ENCODE assay signal across 22 cellular contexts in genomic region chr11:20483931-20484330, GRCh38.
DNase-seq lines count a peak whose midpoint lies in the region; ATAC-seq, FAIRE-seq and TF ChIP-seq lines count a peak whose summit lies in the region.
"Had no signal": no experiment of that assay in that cellular context is flagged by ENCODE, and none has a peak within 500 bp of the region (broad histone marks: within the 10 kb centered on the region; RNA-seq: fewer than 3 reads in every experiment).

No MANE protein-coding gene starts in this region.

- H3K27ac ChIP-seq in RWPE1 (no peak overlapping the region), endothelial cell of umbilical vein (ENCODE audit: insufficient read depth, low read depth, low read length) (no peak overlapping the region), foreskin keratinocyte (peak overlapping the region; percentile 42), thyroid gland (no peak overlapping the region)
- H3K27ac ChIP-seq: SK-N-MC had no signal

- H3K27me3 ChIP-seq in endothelial cell of umbilical vein (ENCODE audit: control insufficient read depth in 2 of 2, insufficient read depth in 2 of 2, low read length in 2 of 2) (no peaks in the 10 kb centered on the region), foreskin keratinocyte (no peaks in the 10 kb centered on the region), thyroid gland (no peaks in the 10 kb centered on the region)

- H3K9me3 ChIP-seq in endothelial cell of umbilical vein (replicated peaks; ENCODE audit: control insufficient read depth, insufficient read depth, low read length) (no peaks in the 10 kb centered on the region), thyroid gland (no peaks in the 10 kb centered on the region)
- H3K9me3 ChIP-seq: Caco-2, HAP-1 had no signal

- no peaks in the 10 kb centered on the region for H4K20me1 ChIP-seq in endothelial cell of umbilical vein (replicated peaks; ENCODE audit: control insufficient read depth, extremely low read depth, insufficient read depth, low read length)

- in situ Hi-C loops in KBM-7 (cut with MboI; ENCODE audit: low pct_unique_long_range_greater_than_20kb, low sequenced_read_pairs) = no loop called here

- dilution Hi-C loops in endothelial cell of umbilical vein (cut with MboI; ENCODE audit: extremely low pct_ligation_motif_present, low sequenced_read_pairs) = no loop called here

- CTCF ChIA-PET in RWPE1 (lab: Yijun Ruan, JAX) (no interaction called here), endothelial cell of umbilical vein (lab: Charles Lee) (no interaction called here)
- CTCF ChIA-PET in activated CD8-positive, alpha-beta T cell treated with anti-CD3 and anti-CD28 coated beads, Interleukin-2, amount 10 ng/mL, durations not matched to agents 7 days and 5 days (lab: Charles Lee) = no interaction called here

- DNase-seq in HFFc6 (no peak), RWPE1 (ENCODE audit: low spot score) (peak; percentile 55), endothelial cell of umbilical vein (ENCODE audit: low read depth, low spot score) (peak; percentile 22), foreskin keratinocyte (peak; percentile 76 to 88), thyroid gland (no peak), NCI-H2029 (lab: John Stamatoyannopoulos, UW) (no peak), KBM-7 (no peak)
- DNase-seq in activated CD8-positive, alpha-beta T cell treated with anti-CD3 and anti-CD28 coated beads, Interleukin-2, amount 10 ng/mL, durations not matched to agents 7 days and 5 days = no peak
- DNase-seq: Caco-2; CD4-positive, alpha-beta T cell; NCI-H1417 treated with DMSO at 0.1 percent for 48 hours; NCI-H187 treated with DMSO at 0.1 percent for 48 hours; NCI-H2171; NCI-H446; NCI-H526 treated with DMSO at 0.1 percent for 48 hours; NK-92 treated with Interleukin-12 subunit alpha and Interleukin-12 subunit beta, amount 100 ng/mL, for 24 hours; SHP77 had no signal

- no peak overlapping the region for H3K9ac ChIP-seq in endothelial cell of umbilical vein (replicated peaks; ENCODE audit: extremely low read depth, insufficient read depth, low read length)

- H3K9me3 Mint-ChIP-seq in HFFc6 = no peaks in the 10 kb centered on the region
- H3K9me3 Mint-ChIP-seq in activated CD8-positive, alpha-beta T cell treated with anti-CD3 and anti-CD28 coated beads, Interleukin-2, amount 10 ng/mL, durations not matched to agents 7 days and 5 days (ENCODE audit: insufficient read depth) = no peaks in the 10 kb centered on the region

- POLR2A ChIA-PET in RWPE1 (lab: Yijun Ruan, JAX; ENCODE audit: low non-redundant PET) (no interaction called here), endothelial cell of umbilical vein (lab: Charles Lee) (no interaction called here)
- POLR2A ChIA-PET in activated CD8-positive, alpha-beta T cell treated with anti-CD3 and anti-CD28 coated beads, Interleukin-2, amount 10 ng/mL, durations not matched to agents 7 days and 5 days (lab: Charles Lee) = no interaction called here

- no peaks in the 10 kb centered on the region; the same call in 1 of the 2 replicates for H3K27me3 Mint-ChIP-seq in HFFc6 (ENCODE audit: insufficient read depth)
- H3K27me3 Mint-ChIP-seq in activated CD8-positive, alpha-beta T cell treated with anti-CD3 and anti-CD28 coated beads, Interleukin-2, amount 10 ng/mL, durations not matched to agents 7 days and 5 days (ENCODE audit: low read depth) = no peaks in the 10 kb centered on the region
- H3K27me3 Mint-ChIP-seq: CD4-positive, alpha-beta T cell had no signal

- H3K4me3 ChIP-seq in endothelial cell of umbilical vein (replicated peaks in 1 of 3; ENCODE audit: insufficient read depth in 1 of 3, low read depth in 1 of 3, low read length in 3 of 3) = no peak overlapping the region
- no peak overlapping the region for H3K4me3 ChIP-seq in thyroid gland (replicated peaks in 1 of 3)
- H3K4me3 ChIP-seq: HAP-1, SK-N-MC had no signal

- no peak for FAIRE-seq in endothelial cell of umbilical vein (lab: Jason Lieb, UNC)
- FAIRE-seq: A204.1, G401.6, RCC 7860 had no signal

- peak overlapping the region; percentile 63 for H3K27ac Mint-ChIP-seq in HFFc6
- H3K27ac Mint-ChIP-seq in activated CD8-positive, alpha-beta T cell treated with anti-CD3 and anti-CD28 coated beads, Interleukin-2, amount 10 ng/mL, durations not matched to agents 7 days and 5 days = no peak overlapping the region
- H3K27ac Mint-ChIP-seq: CD4-positive, alpha-beta T cell had no signal

- BruUV-seq in endothelial cell of umbilical vein (replicated peaks; lab: Mats Ljungman, UMichigan) = no TSS peak

- peaks cover 15% of the 10 kb centered on the region for H3K36me3 Mint-ChIP-seq in HFFc6 (ENCODE audit: low read depth)
- peaks cover 31% of the 10 kb centered on the region for H3K36me3 Mint-ChIP-seq in activated CD8-positive, alpha-beta T cell treated with anti-CD3 and anti-CD28 coated beads, Interleukin-2, amount 10 ng/mL, durations not matched to agents 7 days and 5 days (ENCODE audit: low read depth)

- H3K4me1 ChIP-seq in endothelial cell of umbilical vein (ENCODE audit: control insufficient read depth, extremely low read depth, insufficient read depth, low read length) (no peaks in the 10 kb centered on the region), foreskin keratinocyte (peaks cover 16% of the 10 kb centered on the region), thyroid gland (no peaks in the 10 kb centered on the region)
- H3K4me1 ChIP-seq: Caco-2, HAP-1 had no signal

- TF ChIP-seq CTCF in HFFc6 (IDR thresholded peaks at IDR 0.05) (no peak), RWPE1 (conservative IDR thresholded peaks at IDR 0.05; ENCODE audit: low read depth) (no peak), endothelial cell of umbilical vein (IDR thresholded peaks at IDR 0.05; ENCODE audit: extremely low read depth in 1 of 2, insufficient read depth in 1 of 2, low read depth in 1 of 2, low read length in 2 of 2) (no peak), foreskin keratinocyte (conservative IDR thresholded peaks at IDR 0.05) (no peak), thyroid gland (IDR thresholded peaks at IDR 0.05) (no peak)

- H3K79me2 ChIP-seq in endothelial cell of umbilical vein (ENCODE audit: control insufficient read depth, insufficient read depth, low read length) = no peaks in the 10 kb centered on the region

- no peak overlapping the region for H3K4me2 ChIP-seq in endothelial cell of umbilical vein (ENCODE audit: insufficient read depth, low read length)

- intact Hi-C loops in endothelial cell of umbilical vein (cut with micrococcal nuclease) = no loop called here
- intact Hi-C loops in thyroid gland (cut with DNase I) = no loop called here

- no peaks in the 10 kb centered on the region; the same call in 1 of the 2 replicates for H3K4me1 Mint-ChIP-seq in HFFc6 (ENCODE audit: low read depth)
- H3K4me1 Mint-ChIP-seq in activated CD8-positive, alpha-beta T cell treated with anti-CD3 and anti-CD28 coated beads, Interleukin-2, amount 10 ng/mL, durations not matched to agents 7 days and 5 days (ENCODE audit: low read depth) = no peaks in the 10 kb centered on the region

- H3K4me3 Mint-ChIP-seq in HFFc6 = no peak overlapping the region
- H3K4me3 Mint-ChIP-seq in activated CD8-positive, alpha-beta T cell treated with anti-CD3 and anti-CD28 coated beads, Interleukin-2, amount 10 ng/mL, durations not matched to agents 7 days and 5 days = no peak overlapping the region
- H3K4me3 Mint-ChIP-seq: CD4-positive, alpha-beta T cell had no signal

- peak; percentile 95 for ATAC-seq in foreskin keratinocyte
- ATAC-seq in activated CD8-positive, alpha-beta T cell treated with anti-CD3 and anti-CD28 coated beads, Interleukin-2, amount 10 ng/mL, durations not matched to agents 7 days and 5 days = no peak

- 98 to 100% methylated on average over 1 of the region's 1 CpG for WGBS in thyroid gland, 2 donors

- H3K9me1 ChIP-seq in endothelial cell of umbilical vein (replicated peaks; ENCODE audit: control insufficient read depth, extremely low read depth, insufficient read depth, low read length) = no peaks in the 10 kb centered on the region

- H3K36me3 ChIP-seq in endothelial cell of umbilical vein (ENCODE audit: control insufficient read depth in 2 of 2, extremely low read depth in 1 of 2, insufficient read depth in 2 of 2, low read length in 2 of 2) (no peaks in the 10 kb centered on the region), thyroid gland (no peaks in the 10 kb centered on the region)
- H3K36me3 ChIP-seq: HAP-1 had no signal

- TF ChIP-seq POLR2A in endothelial cell of umbilical vein (IDR thresholded peaks at IDR 0.05; ENCODE audit: low read depth, low read length) (no peak), thyroid gland (IDR thresholded peaks at IDR 0.05) (no peak)

- H2AFZ ChIP-seq in endothelial cell of umbilical vein (ENCODE audit: low read depth, low read length) = no peak overlapping the region

TF ChIP-seq in endothelial cell of umbilical vein, 7 proteins besides CTCF, POLR2A, EP300 and RAD21:
- TF ChIP-seq EZH2 (IDR thresholded peaks at IDR 0.05; ENCODE audit: borderline replicate concordance, low read depth, low read length, severe bottlenecking) (no peak), FOS (IDR thresholded peaks at IDR 0.05; ENCODE audit: borderline replicate concordance, insufficient read depth, low read length) (no peak), GATA2 (IDR thresholded peaks at IDR 0.05; ENCODE audit: insufficient read depth, insufficient read length, low read depth, low read length) (no peak), MYC (IDR thresholded peaks at IDR 0.05; ENCODE audit: low read depth, low read length) (no peak), POLR2AphosphoS5 (IDR thresholded peaks at IDR 0.05; ENCODE audit: insufficient read depth, low read depth, low read length) (no peak), JUN (IDR thresholded peaks at IDR 0.05; ENCODE audit: borderline replicate concordance, insufficient read depth, insufficient read length, low read depth) (no peak), MAX (IDR thresholded peaks at IDR 0.05; ENCODE audit: insufficient read depth, insufficient read length) (no peak)
TF ChIP-seq in endothelial cell of umbilical vein: peak in this region for 0.

Comparison
In these comparisons a context has a peak if more than half of its experiments do, and no peak if none do; other contexts are left out.
1. DNase-seq: peak in RWPE1 (single experiment), endothelial cell of umbilical vein (single experiment) and foreskin keratinocyte (2 of 2); none in HFFc6 (single experiment), thyroid gland (0 of 2), activated CD8-positive, alpha-beta T cell treated with anti-CD3 and anti-CD28 coated beads, Interleukin-2, amount 10 ng/mL, durations not matched to agents 7 days and 5 days (single experiment), NCI-H2029 (single experiment) and KBM-7 (single experiment).